Comparison of ENCODE assay signal across 16 cellular contexts in genomic region chrX:17023670-17024069, GRCh38.
A peak's percentile ranks its signal among the peaks of the same experiment; 100 is the strongest.
DNase-seq lines count a peak whose midpoint lies in the region; ATAC-seq and TF ChIP-seq lines count a peak whose summit lies in the region.
"Had no signal": no experiment of that assay in that cellular context is flagged by ENCODE, and none has a peak within 500 bp of the region (broad histone marks: within the 10 kb centered on the region; RNA-seq: fewer than 3 reads in every experiment).

No MANE protein-coding gene starts in this region.

- WGBS in transverse colon (ENCODE audit: low coverage in 1 of 2), 2 donors: 62% methylated on average over 2 of the region's 2 CpGs; no CpG with 5 or more reads in 1 of the 2 donors

- ATAC-seq in mucosa of descending colon (peak; percentile 59), foreskin keratinocyte (no peak)
- ATAC-seq in stimulated activated effector memory CD8-positive, alpha-beta T cell treated with anti-CD3 and anti-CD28 coated beads, Interleukin-12 subunit alpha, Interleukin-12 subunit beta, amount 100 ng/mL, for 72 hours: no peak

- H3K36me3 ChIP-seq in mucosa of descending colon (ENCODE audit: low read depth): no peaks in the 10 kb centered on the region
- H3K36me3 ChIP-seq in transverse colon: no peaks in the 10 kb centered on the region

- H3K9me3 Mint-ChIP-seq in stimulated activated effector memory CD8-positive, alpha-beta T cell treated with anti-CD3 and anti-CD28 coated beads, Interleukin-12 subunit alpha, Interleukin-12 subunit beta, amount 100 ng/mL, for 72 hours: no peaks in the 10 kb centered on the region

- H3K4me1 ChIP-seq in mucosa of descending colon (ENCODE audit: low read depth): no peaks in the 10 kb centered on the region
- H3K4me1 ChIP-seq in transverse colon: peaks cover 0 to 12% (median 0%) of the 10 kb centered on the region in 4 donors
- H3K4me1 ChIP-seq in foreskin keratinocyte: peaks cover 3% of the 10 kb centered on the region

- peaks cover 0 to 60% (median 6%) of the 10 kb centered on the region in 45 donors for H3K27me3 ChIP-seq in dorsolateral prefrontal cortex
- no peaks in the 10 kb centered on the region for H3K27me3 ChIP-seq in transverse colon
- no peaks in the 10 kb centered on the region for H3K27me3 ChIP-seq in foreskin keratinocyte

- DNase-seq in dorsolateral prefrontal cortex: no peak
- DNase-seq in mucosa of descending colon: no peak
- DNase-seq in transverse colon: no peak
- DNase-seq in foreskin keratinocyte: no peak
- DNase-seq in NCI-H2107 treated with DMSO at 0.1 percent for 48 hours (lab: John Stamatoyannopoulos, UW; ENCODE audit: unreplicated experiment): no peak
- DNase-seq in stimulated activated effector memory CD8-positive, alpha-beta T cell treated with anti-CD3 and anti-CD28 coated beads, Interleukin-12 subunit alpha, Interleukin-12 subunit beta, amount 100 ng/mL, for 72 hours (ENCODE audit: low spot score in 2 of 2): no peak
- DNase-seq: C1 segment of cervical spinal cord; Calu3; CD4-positive, alpha-beta memory T cell; COR-L47; DMS53; DMS79 treated with DMSO at 0.1 percent for 48 hours; GF-D8; GM23248; H7; HCEC 1CT had no signal

- TF ChIP-seq POLR2A in transverse colon (IDR thresholded peaks at IDR 0.05): no peak

- no peaks in the 10 kb centered on the region for H3K36me3 Mint-ChIP-seq in stimulated activated effector memory CD8-positive, alpha-beta T cell treated with anti-CD3 and anti-CD28 coated beads, Interleukin-12 subunit alpha, Interleukin-12 subunit beta, amount 100 ng/mL, for 72 hours
- H3K36me3 Mint-ChIP-seq: CD4-positive, alpha-beta memory T cell had no signal

- in situ Hi-C loops in transverse colon (cut with MboI; ENCODE audit: low pct_ligation_motif_present in 1 of 4, low pct_unique_long_range_greater_than_20kb in 1 of 4, low sequenced_read_pairs in 3 of 4): no loop called here

- no peak overlapping the region for H3K4me3 ChIP-seq in dorsolateral prefrontal cortex
- H3K4me3 ChIP-seq in mucosa of descending colon: no peak overlapping the region
- H3K4me3 ChIP-seq in transverse colon: no peak overlapping the region
- H3K4me3 ChIP-seq: GM23248 had no signal

- intact Hi-C loops in dorsolateral prefrontal cortex (cut with DNase I): loop anchor here in 1 of 2 donors (5.0 kb wide), 1 partner anchor 76 kb away; the partner anchor contains the start of gene REPS2
- intact Hi-C loops in mucosa of descending colon (cut with DNase I, micrococcal nuclease): no loop called here
- intact Hi-C loops in transverse colon (cut with DNase I; ENCODE audit: low total_unique reads): no loop called here

- H3K27ac ChIP-seq in dorsolateral prefrontal cortex: peak overlapping the region in 39 of 59 donors; percentile 3 to 89 (median 48)
- H3K27ac ChIP-seq in transverse colon: peak overlapping the region; percentile 8 to 60 (median 54)
- no peak overlapping the region for H3K27ac ChIP-seq in foreskin keratinocyte
- H3K27ac ChIP-seq: GM23248 had no signal

- no peaks in the 10 kb centered on the region for H3K4me1 Mint-ChIP-seq in stimulated activated effector memory CD8-positive, alpha-beta T cell treated with anti-CD3 and anti-CD28 coated beads, Interleukin-12 subunit alpha, Interleukin-12 subunit beta, amount 100 ng/mL, for 72 hours
- H3K4me1 Mint-ChIP-seq: CD4-positive, alpha-beta memory T cell had no signal

- no peak for TF ChIP-seq EP300 in transverse colon (IDR thresholded peaks at IDR 0.05; ENCODE audit: low read depth)

- TF ChIP-seq CTCF in dorsolateral prefrontal cortex (IDR thresholded peaks at IDR 0.05 in 54 of 56, conservative IDR thresholded peaks at IDR 0.05 in 2 of 56; ENCODE audit: low read depth in 1 of 56, partially characterized antibody in 56 of 56) (no peak), mucosa of descending colon (IDR thresholded peaks at IDR 0.05) (no peak), transverse colon (IDR thresholded peaks at IDR 0.05) (no peak), foreskin keratinocyte (conservative IDR thresholded peaks at IDR 0.05) (no peak)

- H3K27ac Mint-ChIP-seq in stimulated activated effector memory CD8-positive, alpha-beta T cell treated with anti-CD3 and anti-CD28 coated beads, Interleukin-12 subunit alpha, Interleukin-12 subunit beta, amount 100 ng/mL, for 72 hours: no peak overlapping the region
- H3K27ac Mint-ChIP-seq: CD4-positive, alpha-beta memory T cell had no signal

- H3K9me3 ChIP-seq in mucosa of descending colon (no peaks in the 10 kb centered on the region), transverse colon (no peaks in the 10 kb centered on the region)

- H3K4me3 Mint-ChIP-seq in stimulated activated effector memory CD8-positive, alpha-beta T cell treated with anti-CD3 and anti-CD28 coated beads, Interleukin-12 subunit alpha, Interleukin-12 subunit beta, amount 100 ng/mL, for 72 hours: no peak overlapping the region
- H3K4me3 Mint-ChIP-seq: CD4-positive, alpha-beta memory T cell had no signal
